ENCODE assay signal across 8 cellular contexts in the genomic region with DNA sequence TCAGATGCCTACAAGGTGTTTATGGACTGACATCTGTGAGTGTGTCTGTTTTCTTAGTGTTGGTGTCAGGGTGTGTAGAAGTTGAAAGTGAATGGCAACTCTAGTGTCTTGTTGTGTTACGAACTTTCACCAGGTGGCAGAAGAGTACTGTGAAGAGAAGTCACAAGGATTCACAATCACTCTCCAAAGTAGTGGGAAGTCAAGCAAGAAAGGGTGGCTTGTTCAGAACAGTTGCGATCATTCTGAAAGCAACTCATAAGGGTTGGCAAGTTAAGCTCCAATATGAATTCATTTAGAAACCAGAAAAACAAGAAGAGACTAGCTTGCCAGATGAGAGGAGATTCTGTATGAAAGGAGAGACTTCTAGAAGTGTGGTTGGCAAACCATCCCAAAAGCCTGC.
A peak's percentile ranks its signal among the peaks of the same experiment; 100 is the strongest.
DNase-seq lines count a peak whose midpoint lies in the region; ATAC-seq, FAIRE-seq and TF ChIP-seq lines count a peak whose summit lies in the region.

No MANE protein-coding gene starts in this region.

- TF ChIP-seq POLR2A in GM12878 (IDR thresholded peaks at IDR 0.05; ENCODE audit: low read depth, low read length) = no peak

- TF ChIP-seq EP300 in GM12878 (IDR thresholded peaks at IDR 0.05; ENCODE audit: borderline replicate concordance in 1 of 2, control insufficient read depth in 1 of 2, low read depth in 2 of 2, low read length in 2 of 2) = no peak

- POLR2A ChIA-PET in OCI-LY7 (lab: Charles Lee) = interaction anchor here (1.0 kb wide), 2 partner anchors 213 to 1049 kb away, joined by 3 to 4 read pairs; no protein-coding TSS in a partner anchor
- POLR2A ChIA-PET in GM12878 (lab: Charles Lee) = interaction anchor here (0.5 to 1.9 kb wide), 3 partner anchors 458 to 1167 kb away, joined by 3 to 8 read pairs (median 4); no protein-coding TSS in a partner anchor

- no peaks in the 10 kb centered on the region for H3K9me3 Mint-ChIP-seq in stimulated activated naive CD8-positive, alpha-beta T cell treated with anti-CD3 and anti-CD28 coated beads, Interleukin-15, amount 100 ng/mL, for 72 hours

- H3K4me3 ChIP-seq in OCI-LY7 (ENCODE audit: low read depth, low read length, poor library complexity, severe bottlenecking) = no peak overlapping the region
- no peak overlapping the region for H3K4me3 ChIP-seq in GM12878
- no peak overlapping the region for H3K4me3 ChIP-seq in kidney (ENCODE audit: low read length in 2 of 2)

- H3K9ac ChIP-seq in GM12878 (ENCODE audit: control insufficient read depth, insufficient read depth, low read length) (no peak overlapping the region), kidney (ENCODE audit: low read length in 2 of 2) (no peak overlapping the region)

- no peaks in the 10 kb centered on the region for H3K9me3 ChIP-seq in OCI-LY7 (ENCODE audit: low read length)
- H3K9me3 ChIP-seq in GM12878 (replicated peaks; ENCODE audit: control insufficient read depth, insufficient read depth, low read length) = no peaks in the 10 kb centered on the region; the same call in 2 of the 3 replicates
- H3K9me3 ChIP-seq in kidney (ENCODE audit: control insufficient read depth in 1 of 2, low read length in 2 of 2) = no peaks in the 10 kb centered on the region

- TF ChIP-seq CTCF in OCI-LY7 (conservative IDR thresholded peaks at IDR 0.05; ENCODE audit: low read length) (peak; percentile 92), GM12878 (IDR thresholded peaks at IDR 0.05 in 2 of 3, conservative IDR thresholded peaks at IDR 0.05 in 1 of 3; ENCODE audit: control insufficient read depth in 2 of 3, extremely low read depth in 1 of 3, insufficient read depth in 1 of 3, low read depth in 3 of 3, low read length in 3 of 3) (peak; percentile 70 to 86 (median 78)), kidney (IDR thresholded peaks at IDR 0.05; ENCODE audit: borderline replicate concordance, extremely low read depth, insufficient read depth) (peak; percentile 58)

- no peaks in the 10 kb centered on the region for H3K36me3 ChIP-seq in OCI-LY7 (ENCODE audit: insufficient read depth, low read length)
- no peaks in the 10 kb centered on the region for H3K36me3 ChIP-seq in GM12878 (ENCODE audit: control insufficient read depth in 2 of 2, insufficient read depth in 2 of 2, low read length in 1 of 2)
- no peaks in the 10 kb centered on the region for H3K36me3 ChIP-seq in kidney (ENCODE audit: control insufficient read depth in 1 of 2, insufficient read depth in 2 of 2, low read length in 2 of 2)

- peak overlapping the region; percentile 25 to 55 for H3K4me3 Mint-ChIP-seq in stimulated activated naive CD8-positive, alpha-beta T cell treated with anti-CD3 and anti-CD28 coated beads, Interleukin-15, amount 100 ng/mL, for 72 hours

- TF ChIP-seq RAD21 in GM12878 (IDR thresholded peaks at IDR 0.05; ENCODE audit: insufficient read depth, low read depth, low read length) = peak; percentile 97

- SMC1A ChIA-PET in GM12878 (lab: Charles Lee; ENCODE audit: uncharacterized antibody, unreplicated experiment) = interaction anchor here (0.7 to 8.9 kb wide), 34 partner anchors 8 to 1517 kb away, joined by 3 to 281 read pairs (median 5); a partner anchor contains a TSS

- BruUV-seq in OCI-LY7 (replicated peaks; lab: Mats Ljungman, UMichigan) = no TSS peak
- no TSS peak for BruUV-seq in GM12878 (replicated peaks; lab: Mats Ljungman, UMichigan)

- peak; percentile 61 for ATAC-seq in GM19372 (IDR thresholded peaks at IDR 0.05; ENCODE audit: low read depth, unreplicated experiment)
- ATAC-seq in HG03196 (IDR thresholded peaks at IDR 0.05; ENCODE audit: unreplicated experiment) = peak; percentile 73
- ATAC-seq in GM12878 = peak; percentile 86
- ATAC-seq in stimulated activated naive CD8-positive, alpha-beta T cell treated with anti-CD3 and anti-CD28 coated beads, Interleukin-15, amount 100 ng/mL, for 72 hours = peak; percentile 88

- H2AFZ ChIP-seq in OCI-LY7 (ENCODE audit: low read length) = peak overlapping the region; percentile 71
- no peak overlapping the region for H2AFZ ChIP-seq in GM12878 (ENCODE audit: control insufficient read depth, low read depth, low read length)

- no peaks in the 10 kb centered on the region for H3K9me2 ChIP-seq in OCI-LY7 (ENCODE audit: insufficient read depth, low read length)

- FAIRE-seq in GM12878 (lab: Jason Lieb, UNC) (peak; percentile 99), kidney (lab: Jason Lieb, UNC) (no peak)

- H3K4me2 ChIP-seq in OCI-LY7 (ENCODE audit: low read length) (peak overlapping the region; percentile 50), GM12878 (ENCODE audit: control insufficient read depth, insufficient read depth) (peak overlapping the region; percentile 11; the same call in 1 of the 2 replicates)

- peaks cover 9% of the 10 kb centered on the region for H3K27me3 Mint-ChIP-seq in stimulated activated naive CD8-positive, alpha-beta T cell treated with anti-CD3 and anti-CD28 coated beads, Interleukin-15, amount 100 ng/mL, for 72 hours

- peaks cover 44% of the 10 kb centered on the region for H3K4me1 Mint-ChIP-seq in stimulated activated naive CD8-positive, alpha-beta T cell treated with anti-CD3 and anti-CD28 coated beads, Interleukin-15, amount 100 ng/mL, for 72 hours

- CTCF ChIA-PET in OCI-LY7 (lab: Charles Lee; ENCODE audit: unreplicated experiment) = interaction anchor here (0.6 to 1.5 kb wide), 2 partner anchors 72 to 457 kb away, joined by 3 to 5 read pairs; no protein-coding TSS in a partner anchor
- CTCF ChIA-PET in GM12878 (lab: Yijun Ruan, JAX) = interaction anchor here (0.6 to 10.3 kb wide), 52 partner anchors 8 to 1981 kb away, joined by 3 to 322 read pairs (median 4); a partner anchor contains a TSS

- WGBS in GM12878 (ENCODE audit: insufficient coverage, insufficient replicate concordance, low lambda C conversion rate, missing lambda C conversion rate) = 0% methylated on average over 2 of the region's 2 CpGs

- RAD21 ChIA-PET in GM12878 (lab: Charles Lee; ENCODE audit: unreplicated experiment) = interaction anchor here (0.7 to 7.5 kb wide), 21 partner anchors 18 to 1473 kb away, joined by 3 to 201 read pairs (median 4); a partner anchor contains a TSS

- DNase-seq in NCI-H1694 (lab: John Stamatoyannopoulos, UW) = peak; percentile 8
- DNase-seq in NCI-H1694 treated with DMSO at 0.1 percent for 48 hours (lab: John Stamatoyannopoulos, UW) = no peak
- DNase-seq in OCI-LY7 (ENCODE audit: low spot score) = peak; percentile 85
- peak; percentile 79 for DNase-seq in GM12878 (ENCODE audit: low read depth, low spot score)
- no peak for DNase-seq in kidney
- DNase-seq in stimulated activated naive CD8-positive, alpha-beta T cell treated with anti-CD3 and anti-CD28 coated beads, Interleukin-15, amount 100 ng/mL, for 72 hours = peak; percentile 49 to 59

- H4K20me1 ChIP-seq in OCI-LY7 (ENCODE audit: insufficient read depth, low read length) (no peaks in the 10 kb centered on the region), GM12878 (ENCODE audit: control insufficient read depth, insufficient read depth) (no peaks in the 10 kb centered on the region)

- no peak overlapping the region for H3K27ac Mint-ChIP-seq in stimulated activated naive CD8-positive, alpha-beta T cell treated with anti-CD3 and anti-CD28 coated beads, Interleukin-15, amount 100 ng/mL, for 72 hours

- intact Hi-C loops in OCI-LY7 (cut with micrococcal nuclease; ENCODE audit: unreplicated experiment) = loop anchor here (1.0 to 10.0 kb wide), 7 partner anchors 81 to 1330 kb away; a partner anchor contains a TSS
- intact Hi-C loops in GM12878 (cut with micrococcal nuclease; ENCODE audit: unreplicated experiment) = loop anchor here (1.0 to 10.0 kb wide), 5 partner anchors 81 to 1190 kb away; a partner anchor contains a TSS
- intact Hi-C loops in kidney (cut with DNase I) = loop anchor here (10.0 kb wide), 1 partner anchor 450 kb away; no protein-coding TSS in a partner anchor

- H3K79me2 ChIP-seq in OCI-LY7 (ENCODE audit: insufficient read depth, low read depth, low read length) = no peaks in the 10 kb centered on the region
- H3K79me2 ChIP-seq in GM12878 (ENCODE audit: control insufficient read depth, insufficient read depth, low read length) = no peaks in the 10 kb centered on the region

- 0 out of 4 replicates have a peak, but pooled peaks cover 0 to 5% of the 10 kb centered on the region in 2 experiments for H3K27me3 ChIP-seq in GM12878 (replicated peaks in 1 of 2; ENCODE audit: control insufficient read depth in 2 of 2, insufficient read depth in 2 of 2, low read length in 1 of 2)

- in situ Hi-C loops in GM12878 (cut with MboI) = loop anchor here (5.0 to 10.0 kb wide), 5 partner anchors 72 to 2000 kb away; a partner anchor contains a TSS

- H3K27ac ChIP-seq in OCI-LY7 (ENCODE audit: low read depth, low read length, poor library complexity, severe bottlenecking) (no peak overlapping the region), GM12878 (ENCODE audit: control insufficient read depth, insufficient read depth) (no peak overlapping the region), kidney (ENCODE audit: low read depth in 2 of 2, low read length in 2 of 2) (no peak overlapping the region)

- peaks cover 34% of the 10 kb centered on the region for H3K4me1 ChIP-seq in OCI-LY7 (ENCODE audit: insufficient read depth, low read length, poor library complexity, severe bottlenecking)
- peaks cover 20% of the 10 kb centered on the region for H3K4me1 ChIP-seq in GM12878 (ENCODE audit: control insufficient read depth, insufficient read depth, low read length)
- no peaks in the 10 kb centered on the region for H3K4me1 ChIP-seq in kidney (ENCODE audit: control insufficient read depth in 1 of 2, insufficient read depth in 1 of 2, low read depth in 1 of 2, low read length in 2 of 2)

TF ChIP-seq in GM12878, 131 proteins besides CTCF, POLR2A, EP300 and RAD21 (continues in another document):
- no peak for TF ChIP-seq SREBF2 (IDR thresholded peaks at IDR 0.05; ENCODE audit: low read length)
- TF ChIP-seq BMI1 (IDR thresholded peaks at IDR 0.05; ENCODE audit: borderline replicate concordance) = no peak
- TF ChIP-seq BRCA1 (IDR thresholded peaks at IDR 0.05; ENCODE audit: low read depth, low read length) = no peak
- no peak for TF ChIP-seq YBX1 (IDR thresholded peaks at IDR 0.05)
- TF ChIP-seq CREM (IDR thresholded peaks at IDR 0.05; ENCODE audit: low read depth) = no peak

Comparison
In these comparisons a context has a peak if more than half of its experiments do, and no peak if none do; other contexts are left out.
1. DNase-seq: peak in NCI-H1694 (single experiment), OCI-LY7 (single experiment), GM12878 (single experiment) and stimulated activated naive CD8-positive, alpha-beta T cell treated with anti-CD3 and anti-CD28 coated beads, Interleukin-15, amount 100 ng/mL, for 72 hours (2 of 2); none in NCI-H1694 treated with DMSO at 0.1 percent for 48 hours (single experiment) and kidney (single experiment).
2. Peak in every context shown above with its lines, with median percentiles within 50 percentile points of each other: ATAC-seq and CTCF ChIP-seq.